Comparison of ENCODE assay signal across 20 cellular contexts in genomic region chr1:53416264-53416663, GRCh38. TPM values are rescaled to one million over a fixed set of nuclear protein-coding genes. Genes with fewer than 3 reads are reported as not detected.
DNase-seq lines count a peak whose midpoint lies in the region; ATAC-seq and TF ChIP-seq lines count a peak whose summit lies in the region.
"Had no signal": no experiment of that assay in that cellular context is flagged by ENCODE, and none has a peak within 500 bp of the region (broad histone marks: within the 10 kb centered on the region; RNA-seq: fewer than 3 reads in every experiment).

No MANE protein-coding gene starts in this region.

- H3K27ac Mint-ChIP-seq in natural killer cell treated with Interleukin-12 subunit alpha and Interleukin-12 subunit beta and Interleukin-15 and Interleukin-18, amount 100 ng/mL, for 72 hours: peak overlapping the region; percentile 97 to 98
- H3K27ac Mint-ChIP-seq in natural killer cell: no peak overlapping the region
- no peak overlapping the region for H3K27ac Mint-ChIP-seq in endodermal cell
- no peak overlapping the region for H3K27ac Mint-ChIP-seq in immature natural killer cell

- H3K4me1 Mint-ChIP-seq in natural killer cell treated with Interleukin-12 subunit alpha and Interleukin-12 subunit beta and Interleukin-15 and Interleukin-18, amount 100 ng/mL, for 72 hours (ENCODE audit: low read depth in 2 of 2): peaks cover 45 to 70% of the 10 kb centered on the region in 2 donors
- H3K4me1 Mint-ChIP-seq in natural killer cell (peaks cover 20 to 27% of the 10 kb centered on the region in 2 donors), endodermal cell (peaks cover 56% of the 10 kb centered on the region), immature natural killer cell (peaks cover 28 to 32% of the 10 kb centered on the region in 2 donors)

- H3K27me3 Mint-ChIP-seq in natural killer cell treated with Interleukin-12 subunit alpha and Interleukin-12 subunit beta and Interleukin-15 and Interleukin-18, amount 100 ng/mL, for 72 hours: peaks cover 1 to 3% of the 10 kb centered on the region in 2 donors
- H3K27me3 Mint-ChIP-seq in natural killer cell (ENCODE audit: low read depth in 2 of 2) (peaks cover 3 to 19% of the 10 kb centered on the region in 2 donors), endodermal cell (ENCODE audit: insufficient read depth) (peaks cover 5% of the 10 kb centered on the region), immature natural killer cell (ENCODE audit: low read depth in 3 of 3) (peaks cover 0 to 8% (median 6%) of the 10 kb centered on the region in 3 donors)

- H3K9ac ChIP-seq in SK-N-MC (ENCODE audit: insufficient read length) (no peak overlapping the region), endodermal cell (ENCODE audit: extremely low read depth, low read length, poor library complexity, severe bottlenecking) (no peak overlapping the region)

- H3K27ac ChIP-seq in SK-N-MC (0 out of 2 replicates have a peak overlapping the region, but pooled peaks have one; percentile 43), endodermal cell (ENCODE audit: low read depth, low read length) (no peak overlapping the region)
- H3K27ac ChIP-seq: C4-2B, Peyer's patch had no signal

- H3K4me3 ChIP-seq in SK-N-MC (no peak overlapping the region), endodermal cell (ENCODE audit: low read length) (peak overlapping the region; percentile 10)
- H3K4me3 ChIP-seq: GM12878, MG63, Peyer's patch had no signal

- H3K4me3 Mint-ChIP-seq in natural killer cell treated with Interleukin-12 subunit alpha and Interleukin-12 subunit beta and Interleukin-15 and Interleukin-18, amount 100 ng/mL, for 72 hours: peak overlapping the region; percentile 44
- H3K4me3 Mint-ChIP-seq in natural killer cell: no peak overlapping the region
- no peak overlapping the region for H3K4me3 Mint-ChIP-seq in endodermal cell
- H3K4me3 Mint-ChIP-seq in immature natural killer cell: no peak overlapping the region

- intact Hi-C loops in natural killer cell (cut with micrococcal nuclease): no loop called here
- intact Hi-C loops in posterior cingulate gyrus (cut with DNase I): no loop called here

- H3K9me3 ChIP-seq in SK-N-MC (ENCODE audit: low read depth, low read length): no peaks in the 10 kb centered on the region
- H3K9me3 ChIP-seq in endodermal cell (ENCODE audit: control insufficient read depth, low read length): peaks cover 33% of the 10 kb centered on the region
- H3K9me3 ChIP-seq: Peyer's patch had no signal

- CTCF ChIA-PET in GM10248 (lab: Yijun Ruan, JAX): interaction anchor here (1.2 to 1.6 kb wide), 2 partner anchors 16 to 138 kb away, joined by 3 read pairs; no protein-coding TSS in a partner anchor

- H3K27me3 ChIP-seq in endodermal cell (ENCODE audit: control insufficient read depth, insufficient read depth, low read length, poor library complexity, severe bottlenecking): no peaks in the 10 kb centered on the region
- H3K27me3 ChIP-seq: MG63, Peyer's patch had no signal

- 92 to 100% methylated on average over 1 to 4 of the region's 4 CpGs for WGBS in endodermal cell (ENCODE audit: insufficient coverage in 1 of 2, insufficient read length in 1 of 2), 2 experiments

- H3K9me3 Mint-ChIP-seq in natural killer cell treated with Interleukin-12 subunit alpha and Interleukin-12 subunit beta and Interleukin-15 and Interleukin-18, amount 100 ng/mL, for 72 hours: peaks cover 1% of the 10 kb centered on the region
- no peaks in the 10 kb centered on the region for H3K9me3 Mint-ChIP-seq in natural killer cell
- peaks cover 23% of the 10 kb centered on the region for H3K9me3 Mint-ChIP-seq in endodermal cell
- peaks cover 0 to 2% (median under 1%) of the 10 kb centered on the region in 6 donors for H3K9me3 Mint-ChIP-seq in immature natural killer cell

- peaks cover 3% of the 10 kb centered on the region for H3K36me3 Mint-ChIP-seq in natural killer cell treated with Interleukin-12 subunit alpha and Interleukin-12 subunit beta and Interleukin-15 and Interleukin-18, amount 100 ng/mL, for 72 hours
- H3K36me3 Mint-ChIP-seq in natural killer cell: no peaks in the 10 kb centered on the region
- peaks cover 10% of the 10 kb centered on the region for H3K36me3 Mint-ChIP-seq in endodermal cell (ENCODE audit: low read depth)
- no peaks in the 10 kb centered on the region for H3K36me3 Mint-ChIP-seq in immature natural killer cell

- H3K36me3 ChIP-seq in SK-N-MC (ENCODE audit: insufficient read depth, low read length) (no peaks in the 10 kb centered on the region), endodermal cell (ENCODE audit: control insufficient read depth, insufficient read depth, low read length) (peaks cover 37% of the 10 kb centered on the region)
- H3K36me3 ChIP-seq: MG63, Peyer's patch had no signal

- peaks cover 35% of the 10 kb centered on the region for H3K4me1 ChIP-seq in endodermal cell (ENCODE audit: control insufficient read depth, insufficient read depth, low read length)
- H3K4me1 ChIP-seq: Peyer's patch had no signal

- TF ChIP-seq CTCF in natural killer cell (IDR thresholded peaks at IDR 0.05): no peak
- no peak for TF ChIP-seq CTCF in endodermal cell (conservative IDR thresholded peaks at IDR 0.05)
- TF ChIP-seq CTCF in GM10248 (IDR thresholded peaks at IDR 0.05; ENCODE audit: control extremely low read depth, extremely low read depth, low read depth, missing control alignments): no peak

- no peak for ATAC-seq in natural killer cell treated with Interleukin-12 subunit alpha and Interleukin-12 subunit beta and Interleukin-15 and Interleukin-18, amount 100 ng/mL, for 72 hours
- no peak for ATAC-seq in natural killer cell
- ATAC-seq: GM12878 had no signal

- POLR2A ChIA-PET in GM10248 (lab: Yijun Ruan, JAX): no interaction called here

- no peak for DNase-seq in natural killer cell treated with Interleukin-12 subunit alpha and Interleukin-12 subunit beta and Interleukin-15 and Interleukin-18, amount 100 ng/mL, for 72 hours (ENCODE audit: low spot score)
- DNase-seq in natural killer cell (no peak), SK-N-MC (ENCODE audit: low read depth, low spot score) (no peak), endodermal cell (peak; percentile 28), OCI-M2 (lab: John Stamatoyannopoulos, UW; ENCODE audit: unreplicated experiment) (no peak), GM10248 (ENCODE audit: extremely low spot score) (no peak), posterior cingulate gyrus (no peak), immature natural killer cell (no peak)
- DNase-seq: DMS79; GOT3; Kasumi-1; MG63; NCI-H1417; NCI-H1930; NCI-H748 treated with DMSO at 0.1 percent for 48 hours; NK-92 treated with Interleukin-12 subunit alpha and Interleukin-12 subunit beta, amount 100 ng/mL, for 24 hours; Peyer's patch had no signal

RNA-seq across cellular contexts. Expression of gene DMRTB1, which starts 42.9 kb away (rescaled TPM):
- total RNA-seq in natural killer cell treated with Interleukin-12 subunit alpha and Interleukin-12 subunit beta and Interleukin-15 and Interleukin-18, amount 100 ng/mL, for 72 hours: not detected
- not detected for total RNA-seq in natural killer cell
- not detected for total RNA-seq in endodermal cell
- polyA plus RNA-seq in endodermal cell (2013, experiment 1 of 2): not detected
- polyA plus RNA-seq in endodermal cell (2013, experiment 2 of 2): not detected
- not detected for polyA plus RNA-seq in immature natural killer cell
- total RNA-seq: GM12878, NCI-H460, Peyer's patch had no signal
- polyA plus RNA-seq: GM12878 had no signal

Comparison
In these comparisons a context has a peak if more than half of its experiments do, and no peak if none do; other contexts are left out.
1. H3K27ac Mint-ChIP-seq: peak in natural killer cell treated with Interleukin-12 subunit alpha and Interleukin-12 subunit beta and Interleukin-15 and Interleukin-18, amount 100 ng/mL, for 72 hours (2 of 2); none in natural killer cell (0 of 2), endodermal cell (single experiment) and immature natural killer cell (0 of 6).